1 cellular context compared by ENCODE assay signal in the genomic region with DNA sequence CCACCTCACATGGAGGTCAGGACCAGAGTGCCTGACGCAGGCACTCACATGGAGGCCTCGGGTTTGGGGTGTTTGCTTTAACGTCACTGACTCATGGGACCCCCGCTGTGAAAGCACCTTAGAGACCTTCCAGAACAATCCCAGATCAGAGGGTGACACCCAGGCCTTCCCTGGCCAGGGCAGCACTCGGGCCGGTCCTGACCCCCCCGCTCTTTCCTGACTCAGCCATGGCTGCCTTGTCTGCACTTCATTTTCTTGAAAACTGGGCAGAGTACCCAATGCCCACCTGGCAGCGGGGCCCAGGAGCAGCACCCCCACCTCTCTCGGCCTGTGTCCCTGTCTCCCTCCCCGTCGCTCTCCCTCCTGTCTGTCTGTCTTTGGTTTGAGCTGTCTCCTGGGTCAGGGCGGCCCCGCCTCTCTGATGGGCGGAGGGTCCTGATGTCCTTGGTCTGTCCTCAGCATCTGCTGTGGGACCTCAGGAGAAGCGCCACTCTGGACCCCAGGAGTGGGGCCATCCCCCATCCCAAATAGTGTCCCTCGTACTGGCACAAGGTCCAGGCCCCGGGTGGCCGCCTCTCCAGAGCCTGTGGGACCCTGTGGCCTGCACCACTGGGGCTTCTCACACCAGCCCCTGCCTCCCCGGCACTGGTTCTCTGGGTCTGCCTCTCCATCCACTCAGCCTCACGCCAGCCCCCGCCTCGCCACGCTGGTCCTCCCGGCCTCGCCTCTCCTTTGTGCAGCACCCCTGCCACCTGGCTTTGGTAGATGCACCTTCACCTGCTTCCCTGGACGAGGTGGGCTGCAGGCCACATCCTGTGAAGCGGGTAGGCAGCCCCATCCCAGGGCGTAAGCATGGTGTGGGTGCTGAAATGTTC.
TF ChIP-seq lines count a peak whose summit lies in the region.

No MANE protein-coding gene starts in this region.

TF ChIP-seq in A549, 52 proteins besides CTCF, POLR2A, EP300 and RAD21:
- TF ChIP-seq, protein P1, sequence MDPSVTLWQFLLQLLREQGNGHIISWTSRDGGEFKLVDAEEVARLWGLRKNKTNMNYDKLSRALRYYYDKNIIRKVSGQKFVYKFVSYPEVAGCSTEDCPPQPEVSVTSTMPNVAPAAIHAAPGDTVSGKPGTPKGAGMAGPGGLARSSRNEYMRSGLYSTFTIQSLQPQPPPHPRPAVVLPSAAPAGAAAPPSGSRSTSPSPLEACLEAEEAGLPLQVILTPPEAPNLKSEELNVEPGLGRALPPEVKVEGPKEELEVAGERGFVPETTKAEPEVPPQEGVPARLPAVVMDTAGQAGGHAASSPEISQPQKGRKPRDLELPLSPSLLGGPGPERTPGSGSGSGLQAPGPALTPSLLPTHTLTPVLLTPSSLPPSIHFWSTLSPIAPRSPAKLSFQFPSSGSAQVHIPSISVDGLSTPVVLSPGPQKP (IDR thresholded peaks at IDR 0.05; ENCODE audit: low read depth, low read length): no peak
- TF ChIP-seq HOXB5 (CRISPR knock-in tag; IDR thresholded peaks at IDR 0.05): no peak
- no peak for TF ChIP-seq CEBPB (IDR thresholded peaks at IDR 0.05)
- TF ChIP-seq, protein P2, sequence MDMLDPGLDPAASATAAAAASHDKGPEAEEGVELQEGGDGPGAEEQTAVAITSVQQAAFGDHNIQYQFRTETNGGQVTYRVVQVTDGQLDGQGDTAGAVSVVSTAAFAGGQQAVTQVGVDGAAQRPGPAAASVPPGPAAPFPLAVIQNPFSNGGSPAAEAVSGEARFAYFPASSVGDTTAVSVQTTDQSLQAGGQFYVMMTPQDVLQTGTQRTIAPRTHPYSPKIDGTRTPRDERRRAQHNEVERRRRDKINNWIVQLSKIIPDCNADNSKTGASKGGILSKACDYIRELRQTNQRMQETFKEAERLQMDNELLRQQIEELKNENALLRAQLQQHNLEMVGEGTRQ (IDR thresholded peaks at IDR 0.05): no peak
- TF ChIP-seq RFX5 (IDR thresholded peaks at IDR 0.05): no peak
- no peak for TF ChIP-seq POLR2AphosphoS2 (conservative IDR thresholded peaks at IDR 0.05; ENCODE audit: low read length)
- no peak for TF ChIP-seq HOXB13 (CRISPR knock-in tag; IDR thresholded peaks at IDR 0.05; ENCODE audit: low read depth)
- no peak for TF ChIP-seq EHF (CRISPR knock-in tag; IDR thresholded peaks at IDR 0.05)
- TF ChIP-seq MAZ (IDR thresholded peaks at IDR 0.05; ENCODE audit: borderline replicate concordance, low read depth, low read length): no peak
- no peak for TF ChIP-seq FOSL2 (IDR thresholded peaks at IDR 0.05)
- no peak for TF ChIP-seq FOSL2 (CRISPR knock-in tag; IDR thresholded peaks at IDR 0.05)
- no peak for TF ChIP-seq KDM1A (IDR thresholded peaks at IDR 0.05; ENCODE audit: low read depth)
- no peak for TF ChIP-seq NR3C1 (IDR thresholded peaks at IDR 0.05)
- no peak for TF ChIP-seq FOSB (CRISPR knock-in tag; IDR thresholded peaks at IDR 0.05)
- TF ChIP-seq, protein P3, sequence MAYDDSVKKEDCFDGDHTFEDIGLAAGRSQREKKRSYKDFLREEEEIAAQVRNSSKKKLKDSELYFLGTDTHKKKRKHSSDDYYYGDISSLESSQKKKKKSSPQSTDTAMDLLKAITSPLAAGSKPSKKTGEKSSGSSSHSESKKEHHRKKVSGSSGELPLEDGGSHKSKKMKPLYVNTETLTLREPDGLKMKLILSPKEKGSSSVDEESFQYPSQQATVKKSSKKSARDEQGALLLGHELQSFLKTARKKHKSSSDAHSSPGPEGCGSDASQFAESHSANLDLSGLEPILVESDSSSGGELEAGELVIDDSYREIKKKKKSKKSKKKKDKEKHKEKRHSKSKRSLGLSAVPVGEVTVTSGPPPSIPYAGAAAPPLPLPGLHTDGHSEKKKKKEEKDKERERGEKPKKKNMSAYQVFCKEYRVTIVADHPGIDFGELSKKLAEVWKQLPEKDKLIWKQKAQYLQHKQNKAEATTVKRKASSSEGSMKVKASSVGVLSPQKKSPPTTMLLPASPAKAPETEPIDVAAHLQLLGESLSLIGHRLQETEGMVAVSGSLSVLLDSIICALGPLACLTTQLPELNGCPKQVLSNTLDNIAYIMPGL (CRISPR knock-in tag; IDR thresholded peaks at IDR 0.05; ENCODE audit: borderline replicate concordance): no peak
- no peak for TF ChIP-seq ESRRA (IDR thresholded peaks at IDR 0.05; ENCODE audit: borderline replicate concordance, low read length)
- no peak for TF ChIP-seq CBX2 (IDR thresholded peaks at IDR 0.05; ENCODE audit: borderline replicate concordance, low read depth)
- TF ChIP-seq ZSCAN20 (CRISPR knock-in tag; IDR thresholded peaks at IDR 0.05): no peak
